ENCODE assay signal across 1 cellular context in genomic region chr4:154584259-154584658, GRCh38.
TF ChIP-seq lines count a peak whose summit lies in the region.

No MANE protein-coding gene starts in this region.

TF ChIP-seq in HepG2, 621 proteins besides CTCF, POLR2A, EP300 and RAD21 (continued from another document):
- TF ChIP-seq PAWR (CRISPR knock-in tag; IDR thresholded peaks at IDR 0.05; ENCODE audit: borderline replicate concordance) (no peak), ZNF484 (CRISPR knock-in tag; IDR thresholded peaks at IDR 0.05; ENCODE audit: borderline replicate concordance, low read depth) (no peak), HOXA7 (CRISPR knock-in tag; IDR thresholded peaks at IDR 0.05) (no peak), CEBPG (CRISPR knock-in tag; IDR thresholded peaks at IDR 0.05) (no peak), ZNF577 (CRISPR knock-in tag; IDR thresholded peaks at IDR 0.05; ENCODE audit: borderline replicate concordance, low read depth) (no peak), ZNF781 (CRISPR knock-in tag; IDR thresholded peaks at IDR 0.05; ENCODE audit: borderline replicate concordance, not compliant biosample characterization) (peak; percentile 30), KAT7 (CRISPR knock-in tag; IDR thresholded peaks at IDR 0.05; ENCODE audit: borderline replicate concordance) (no peak), POLR2AphosphoS5 (IDR thresholded peaks at IDR 0.05; ENCODE audit: low read depth, low read length) (peak; percentile 59), ZNF367 (CRISPR knock-in tag; IDR thresholded peaks at IDR 0.05; ENCODE audit: borderline replicate concordance) (0 out of 2 replicates have a peak, but pooled peaks have one; percentile 55), CHD2 (IDR thresholded peaks at IDR 0.05; ENCODE audit: low read depth, low read length) (no peak), ZNF343 (CRISPR knock-in tag; IDR thresholded peaks at IDR 0.05) (no peak), HDAC1 (CRISPR knock-in tag; IDR thresholded peaks at IDR 0.05) (peak; percentile 18; the same call in 1 of the 2 replicates), BATF2 (CRISPR knock-in tag; IDR thresholded peaks at IDR 0.05) (no peak), MED1 (CRISPR knock-in tag; IDR thresholded peaks at IDR 0.05) (no peak), ZNF562 (CRISPR knock-in tag; IDR thresholded peaks at IDR 0.05; ENCODE audit: borderline replicate concordance) (0 out of 2 replicates have a peak, but pooled peaks have one; percentile 38), MATR3 (CRISPR knock-in tag; IDR thresholded peaks at IDR 0.05) (no peak), ZNF720 (CRISPR knock-in tag; IDR thresholded peaks at IDR 0.05) (no peak), TOPORS (CRISPR knock-in tag; IDR thresholded peaks at IDR 0.05) (peak; percentile 48; the same call in 1 of the 2 replicates), IRF9 (CRISPR knock-in tag; IDR thresholded peaks at IDR 0.05; ENCODE audit: borderline replicate concordance) (no peak), CBX1 (IDR thresholded peaks at IDR 0.05; ENCODE audit: low read depth) (no peak), TEAD3 (CRISPR knock-in tag; optimal IDR thresholded peaks at IDR 0.05; ENCODE audit: borderline replicate concordance) (peak; percentile 27), SOX6 (IDR thresholded peaks at IDR 0.05) (no peak), SOX6 (CRISPR knock-in tag; IDR thresholded peaks at IDR 0.05) (no peak), ZMYM4 (CRISPR knock-in tag; IDR thresholded peaks at IDR 0.05) (peak; percentile 37; the same call in 1 of the 2 replicates)
